In the genomic region with DNA sequence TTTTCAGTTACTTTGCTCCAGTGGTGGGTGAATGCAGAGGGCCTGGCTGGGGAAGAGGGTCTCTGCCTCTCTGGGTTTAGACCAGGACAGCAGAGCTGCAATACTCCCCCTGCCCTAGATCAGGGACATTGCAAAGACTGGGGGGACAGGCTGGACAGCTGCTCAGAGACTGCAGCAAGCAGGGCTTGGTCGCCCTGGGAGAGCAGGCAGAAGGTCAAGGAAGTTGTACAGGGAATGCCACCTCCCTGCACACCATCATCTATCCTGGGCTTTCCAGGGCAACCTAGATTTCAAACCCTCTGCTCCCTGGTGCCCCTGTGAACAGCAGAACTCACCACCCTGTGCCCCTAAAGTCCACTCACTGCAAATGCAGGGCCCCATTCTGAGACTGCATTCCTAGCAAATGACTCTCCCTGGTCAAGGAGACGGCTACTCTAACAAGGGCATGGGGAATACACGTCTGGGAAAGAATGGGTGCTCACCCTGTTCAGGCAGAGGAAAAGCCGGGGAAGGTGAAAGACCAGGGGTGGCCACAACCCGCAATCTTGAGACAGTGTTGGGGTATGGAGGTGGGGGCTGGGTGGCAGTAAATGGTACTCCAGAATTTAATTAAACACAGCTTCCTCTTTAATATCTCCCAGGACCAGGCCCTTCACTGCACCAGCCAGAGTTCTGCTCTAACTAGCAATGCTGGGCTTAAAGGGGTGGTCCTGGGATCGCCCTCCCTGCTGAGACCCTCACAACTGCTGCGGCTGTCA, we compare ENCODE assay signal across 8 cellular contexts. TPM values are rescaled to one million over a fixed set of nuclear protein-coding genes. Genes with fewer than 3 reads are reported as not detected.
DNase-seq lines count a peak whose midpoint lies in the region; ATAC-seq and TF ChIP-seq lines count a peak whose summit lies in the region.

No MANE protein-coding gene starts in this region.

- no peak for TF ChIP-seq CTCF in tibial nerve (IDR thresholded peaks at IDR 0.05)

- WGBS in tibial nerve, 2 donors, result 17% methylated on average over 7 of the region's 7 CpGs

- H3K27ac Mint-ChIP-seq in activated CD4-positive, alpha-beta T cell treated with anti-CD3 and anti-CD28 coated beads, Interleukin-2, amount 10 ng/mL, durations not matched to agents 24 days and 14 days, result peak overlapping the region; percentile 15
- no peak overlapping the region for H3K27ac Mint-ChIP-seq in activated CD4-positive, alpha-beta T cell treated with anti-CD3 and anti-CD28 coated beads for 36 hours

- no peak for DNase-seq in activated CD4-positive, alpha-beta T cell treated with anti-CD3 and anti-CD28 coated beads, Interleukin-2, amount 10 ng/mL, durations not matched to agents 24 days and 14 days
- DNase-seq in activated CD4-positive, alpha-beta T cell treated with anti-CD3 and anti-CD28 coated beads for 36 hours, result no peak
- DNase-seq in astrocyte of the hippocampus (ENCODE audit: low read depth, low spot score), result peak; percentile 85
- DNase-seq in kidney tubule cell (ENCODE audit: low spot score), result peak; percentile 85
- DNase-seq in tibial nerve (ENCODE audit: low spot score in 2 of 2), result no peak
- DNase-seq in ureter (ENCODE audit: low spot score), result no peak
- DNase-seq in GDM1 (lab: John Stamatoyannopoulos, UW), result no peak

- peak overlapping the region; percentile 51 to 82 (median 66) for H3K4me3 ChIP-seq in tibial nerve

- TF ChIP-seq EP300 in tibial nerve (IDR thresholded peaks at IDR 0.05), result no peak

- H3K27ac ChIP-seq in tibial nerve, result peak overlapping the region; percentile 81 to 95 (median 90)

- peaks cover 0 to 16% (median 4%) of the 10 kb centered on the region in 3 donors for H3K36me3 ChIP-seq in tibial nerve

- no peaks in the 10 kb centered on the region for H3K27me3 ChIP-seq in tibial nerve

- CTCF ChIA-PET in activated CD4-positive, alpha-beta T cell treated with anti-CD3 and anti-CD28 coated beads for 36 hours (lab: Charles Lee), result interaction anchor here (0.6 to 1.1 kb wide), 3 partner anchors 11 to 105 kb away, joined by 3 to 4 read pairs (median 3); no protein-coding TSS in a partner anchor

- peaks cover 23% of the 10 kb centered on the region for H3K4me1 Mint-ChIP-seq in activated CD4-positive, alpha-beta T cell treated with anti-CD3 and anti-CD28 coated beads, Interleukin-2, amount 10 ng/mL, durations not matched to agents 24 days and 14 days
- peaks cover 18% of the 10 kb centered on the region for H3K4me1 Mint-ChIP-seq in activated CD4-positive, alpha-beta T cell treated with anti-CD3 and anti-CD28 coated beads for 36 hours

- no peak for ATAC-seq in activated CD4-positive, alpha-beta T cell treated with anti-CD3 and anti-CD28 coated beads for 36 hours
- no peak for ATAC-seq in esophagus mucosa

- H3K9me3 Mint-ChIP-seq in activated CD4-positive, alpha-beta T cell treated with anti-CD3 and anti-CD28 coated beads, Interleukin-2, amount 10 ng/mL, durations not matched to agents 24 days and 14 days, result no peaks in the 10 kb centered on the region
- H3K9me3 Mint-ChIP-seq in activated CD4-positive, alpha-beta T cell treated with anti-CD3 and anti-CD28 coated beads for 36 hours (ENCODE audit: low read depth), result no peaks in the 10 kb centered on the region

- H3K27me3 Mint-ChIP-seq in activated CD4-positive, alpha-beta T cell treated with anti-CD3 and anti-CD28 coated beads, Interleukin-2, amount 10 ng/mL, durations not matched to agents 24 days and 14 days, result peaks cover 58% of the 10 kb centered on the region
- peaks cover 22% of the 10 kb centered on the region for H3K27me3 Mint-ChIP-seq in activated CD4-positive, alpha-beta T cell treated with anti-CD3 and anti-CD28 coated beads for 36 hours

- TF ChIP-seq POLR2A in tibial nerve (IDR thresholded peaks at IDR 0.05), result no peak

- H3K36me3 Mint-ChIP-seq in activated CD4-positive, alpha-beta T cell treated with anti-CD3 and anti-CD28 coated beads, Interleukin-2, amount 10 ng/mL, durations not matched to agents 24 days and 14 days (ENCODE audit: low read depth), result no peaks in the 10 kb centered on the region
- H3K36me3 Mint-ChIP-seq in activated CD4-positive, alpha-beta T cell treated with anti-CD3 and anti-CD28 coated beads for 36 hours (ENCODE audit: low read depth), result no peaks in the 10 kb centered on the region

- H3K4me1 ChIP-seq in tibial nerve, result peaks cover 0 to 72% (median 43%) of the 10 kb centered on the region in 4 donors

- POLR2A ChIA-PET in activated CD4-positive, alpha-beta T cell treated with anti-CD3 and anti-CD28 coated beads for 36 hours (lab: Charles Lee), result no interaction called here

- H3K9me3 ChIP-seq in tibial nerve, result no peaks in the 10 kb centered on the region

- intact Hi-C loops in activated CD4-positive, alpha-beta T cell treated with anti-CD3 and anti-CD28 coated beads, Interleukin-2, amount 10 ng/mL, durations not matched to agents 24 days and 14 days (cut with micrococcal nuclease), result loop anchor here (10.0 kb wide), 1 partner anchor 226 kb away; no protein-coding TSS in a partner anchor
- intact Hi-C loops in activated CD4-positive, alpha-beta T cell treated with anti-CD3 and anti-CD28 coated beads for 36 hours (cut with DNase I, micrococcal nuclease), result loop anchor here in 1 of 2 experiments (10.0 kb wide), 1 partner anchor 194 kb away; no protein-coding TSS in a partner anchor

- peak overlapping the region; percentile 19 for H3K4me3 Mint-ChIP-seq in activated CD4-positive, alpha-beta T cell treated with anti-CD3 and anti-CD28 coated beads, Interleukin-2, amount 10 ng/mL, durations not matched to agents 24 days and 14 days
- H3K4me3 Mint-ChIP-seq in activated CD4-positive, alpha-beta T cell treated with anti-CD3 and anti-CD28 coated beads for 36 hours, result no peak overlapping the region

RNA-seq across cellular contexts. Expression of gene KIFC3, which starts 1.0 kb away (rescaled TPM):
- total RNA-seq in activated CD4-positive, alpha-beta T cell treated with anti-CD3 and anti-CD28 coated beads, Interleukin-2, amount 10 ng/mL, durations not matched to agents 24 days and 14 days, result 0.58 and 1.7 TPM in 2 replicates
- under 1 TPM; 0.32 to 0.66 TPM for total RNA-seq in activated CD4-positive, alpha-beta T cell treated with anti-CD3 and anti-CD28 coated beads for 36 hours
- 10 to 100 TPM; 50.9 to 87.0 (median 60.2) TPM for total RNA-seq in tibial nerve
- total RNA-seq in ureter, result 117 TPM
- 20.6 TPM for total RNA-seq in esophagus mucosa

Comparison
In these comparisons a context has a peak if more than half of its experiments do, and no peak if none do; other contexts are left out.
1. DNase-seq: peak in astrocyte of the hippocampus (single experiment) and kidney tubule cell (single experiment); none in activated CD4-positive, alpha-beta T cell treated with anti-CD3 and anti-CD28 coated beads, Interleukin-2, amount 10 ng/mL, durations not matched to agents 24 days and 14 days (single experiment), activated CD4-positive, alpha-beta T cell treated with anti-CD3 and anti-CD28 coated beads for 36 hours (single experiment), tibial nerve (0 of 2), ureter (single experiment) and GDM1 (single experiment).